In genomic region chr1:58855351-58856165, GRCh38 we compare ENCODE assay signal across 19 cellular contexts.
DNase-seq lines count a peak whose midpoint lies in the region; FAIRE-seq and TF ChIP-seq lines count a peak whose summit lies in the region.
"Had no signal": no experiment of that assay in that cellular context is flagged by ENCODE, and none has a peak within 500 bp of the region (broad histone marks: within the 10 kb centered on the region; RNA-seq: fewer than 3 reads in every experiment).

No MANE protein-coding gene starts in this region.

- H3K4me2 ChIP-seq in astrocyte (ENCODE audit: low read length) (peak overlapping the region; percentile 11), neural progenitor cell (no peak overlapping the region)

- H3K9ac ChIP-seq in astrocyte (ENCODE audit: low read length) (peak overlapping the region; percentile 6), neural progenitor cell (no peak overlapping the region)

- H3K9me3 Mint-ChIP-seq in astrocyte (ENCODE audit: unreplicated experiment) (peaks cover 5% of the 10 kb centered on the region), neural progenitor cell (no peaks in the 10 kb centered on the region)
- H3K9me3 Mint-ChIP-seq: brain had no signal

- peaks cover 24% of the 10 kb centered on the region for H3F3A ChIP-seq in neural progenitor cell (ENCODE audit: low read depth)

- H3K9me3 ChIP-seq in astrocyte (ENCODE audit: insufficient read depth, low read depth, low read length) (no peaks in the 10 kb centered on the region), neural progenitor cell (ENCODE audit: low read depth) (no peaks in the 10 kb centered on the region)
- H3K9me3 ChIP-seq: SJCRH30, stomach had no signal

- H3K4me3 Mint-ChIP-seq in astrocyte (ENCODE audit: unreplicated experiment), result no peak overlapping the region
- no peak overlapping the region for H3K4me3 Mint-ChIP-seq in neural progenitor cell
- H3K4me3 Mint-ChIP-seq: activated naive CD4-positive, alpha-beta T cell treated with anti-CD3 and anti-CD28 coated beads, Interleukin-2, amount 10 ng/mL, durations not matched to agents 7 days and 5 days; B cell; brain had no signal

- H3K79me2 ChIP-seq in astrocyte (ENCODE audit: insufficient read depth, low read length), result no peaks in the 10 kb centered on the region
- no peaks in the 10 kb centered on the region for H3K79me2 ChIP-seq in neural progenitor cell (ENCODE audit: low read depth)

- H4K20me1 ChIP-seq in astrocyte (ENCODE audit: insufficient read depth, low read length) (no peaks in the 10 kb centered on the region), neural progenitor cell (ENCODE audit: low read depth) (no peaks in the 10 kb centered on the region)

- in situ Hi-C loops in Caki2 (cut with HindIII; ENCODE audit: low pct_unique_long_range_greater_than_20kb, low sequenced_read_pairs), result no loop called here
- in situ Hi-C loops in ACHN (cut with HindIII; ENCODE audit: low pct_ligation_motif_present, low pct_unique_long_range_greater_than_20kb, low sequenced_read_pairs), result no loop called here

- peak overlapping the region; percentile 38 for H3K27ac ChIP-seq in astrocyte (ENCODE audit: low read depth, low read length)
- no peak overlapping the region for H3K27ac ChIP-seq in neural progenitor cell
- H3K27ac ChIP-seq: SJCRH30, stomach had no signal

- peak overlapping the region; percentile 7 for H2AFZ ChIP-seq in astrocyte (ENCODE audit: low read depth, low read length)
- no peak overlapping the region for H2AFZ ChIP-seq in neural progenitor cell (replicated peaks)

- H3K4me1 ChIP-seq in astrocyte (ENCODE audit: insufficient read depth, low read length) (peaks cover 9% of the 10 kb centered on the region), neural progenitor cell (peaks cover 16% of the 10 kb centered on the region)

- H3K4me1 Mint-ChIP-seq in astrocyte (ENCODE audit: low read depth, unreplicated experiment) (peaks cover 25% of the 10 kb centered on the region), neural progenitor cell (peaks cover 21% of the 10 kb centered on the region)

- H3K27me3 Mint-ChIP-seq in astrocyte (ENCODE audit: low read depth, unreplicated experiment), result peaks cover 2% of the 10 kb centered on the region
- H3K27me3 Mint-ChIP-seq in neural progenitor cell (ENCODE audit: insufficient read depth, low read depth), result peaks cover 2% of the 10 kb centered on the region
- H3K27me3 Mint-ChIP-seq: B cell had no signal

- H3K36me3 ChIP-seq in astrocyte (ENCODE audit: insufficient read depth, low read length), result no peaks in the 10 kb centered on the region
- H3K36me3 ChIP-seq in neural progenitor cell, result no peaks in the 10 kb centered on the region
- H3K36me3 ChIP-seq: SJCRH30, stomach had no signal

- FAIRE-seq in astrocyte (lab: Jason Lieb, UNC), result no peak
- FAIRE-seq: islet of Langerhans had no signal

- no peak overlapping the region for H3K27ac Mint-ChIP-seq in astrocyte (ENCODE audit: unreplicated experiment)
- peak overlapping the region; percentile 19 for H3K27ac Mint-ChIP-seq in neural progenitor cell
- H3K27ac Mint-ChIP-seq: activated naive CD4-positive, alpha-beta T cell treated with anti-CD3 and anti-CD28 coated beads, Interleukin-2, amount 10 ng/mL, durations not matched to agents 7 days and 5 days; brain; progenitor cell of endocrine pancreas had no signal

- TF ChIP-seq CTCF in astrocyte (IDR thresholded peaks at IDR 0.05; ENCODE audit: insufficient read depth, low read depth, low read length) (no peak), fibroblast of villous mesenchyme (IDR thresholded peaks at IDR 0.05; ENCODE audit: insufficient read depth, low read depth, low read length) (no peak), neural progenitor cell (IDR thresholded peaks at IDR 0.05) (no peak)

- H3K4me3 ChIP-seq in astrocyte (ENCODE audit: insufficient read depth, low read depth, low read length) (no peak overlapping the region), fibroblast of villous mesenchyme (ENCODE audit: low read depth, low read length) (no peak overlapping the region), neural progenitor cell (no peak overlapping the region)
- H3K4me3 ChIP-seq: SJCRH30, stomach had no signal

- H3K36me3 Mint-ChIP-seq in astrocyte (ENCODE audit: low read depth, unreplicated experiment) (no peaks in the 10 kb centered on the region), neural progenitor cell (no peaks in the 10 kb centered on the region)
- H3K36me3 Mint-ChIP-seq: activated naive CD4-positive, alpha-beta T cell treated with anti-CD3 and anti-CD28 coated beads, Interleukin-2, amount 10 ng/mL, durations not matched to agents 7 days and 5 days; brain had no signal

- DNase-seq in Caki2 (ENCODE audit: low read depth) (peak; percentile 75), astrocyte (ENCODE audit: low read depth) (peak; percentile 57), fibroblast of villous mesenchyme (ENCODE audit: low read depth) (peak; percentile 37), neural progenitor cell (ENCODE audit: low spot score) (no peak), ACHN (no peak), T-helper 1 cell (no peak), NCI-H69 (lab: John Stamatoyannopoulos, UW) (no peak)
- no peak for DNase-seq in activated effector memory CD4-positive, alpha-beta T cell treated with Interleukin-2 at 50 U/mL for 16 hours
- DNase-seq: activated CD8-positive, alpha-beta memory T cell treated with anti-CD3 and anti-CD28 coated beads, Interleukin-2, amount 50 U/mL, for 4 hours; DMS153; NCI-H2227 treated with DMSO at 0.1 percent for 48 hours; stimulated activated CD4-positive, alpha-beta T cell treated with anti-CD3 and anti-CD28 coated beads, Interleukin-15, amount 100 ng/mL, for 24 hours; stomach had no signal

- H3K27me3 ChIP-seq in astrocyte (ENCODE audit: insufficient read depth, low read length) (no peaks in the 10 kb centered on the region), neural progenitor cell (no peaks in the 10 kb centered on the region)
- H3K27me3 ChIP-seq: SJCRH30, stomach had no signal

Comparison
In these comparisons a context has a peak if more than half of its experiments do, and no peak if none do; other contexts are left out.
1. DNase-seq: peak in Caki2 (single experiment), astrocyte (single experiment) and fibroblast of villous mesenchyme (single experiment); none in neural progenitor cell (single experiment), ACHN (single experiment), T-helper 1 cell (0 of 5), NCI-H69 (single experiment) and activated effector memory CD4-positive, alpha-beta T cell treated with Interleukin-2 at 50 U/mL for 16 hours (single experiment).